In genomic region chr16:79949417-79949816, GRCh38 we compare ENCODE assay signal across 33 cellular contexts.
"Had no signal": no experiment of that assay in that cellular context is flagged by ENCODE, and none has a peak within 500 bp of the region (broad histone marks: within the 10 kb centered on the region; RNA-seq: fewer than 3 reads in every experiment).

No MANE protein-coding gene starts in this region.

- H3K36me3 ChIP-seq: SJCRH30 had no signal

- H3K9me3 ChIP-seq: SJCRH30 had no signal

- FAIRE-seq: RCC 7860 had no signal

- H3K4me1 ChIP-seq: SJCRH30 had no signal

- H2AFZ ChIP-seq: PC-9 had no signal

- H3K4me3 ChIP-seq: PC-9, SJCRH30, SK-N-MC had no signal

- H3K4me2 ChIP-seq: PC-9 had no signal

- DNase-seq: NCI-H1048, NCI-H1092 treated with DMSO at 0.1 percent for 48 hours, NCI-H1105 treated with DMSO at 0.1 percent for 48 hours, NCI-H1417, NCI-H1436, NCI-H146, NCI-H1694, NCI-H187, NCI-H1930, NCI-H2029 treated with DMSO at 0.1 percent for 48 hours, NCI-H2081 treated with DMSO at 0.1 percent for 48 hours, NCI-H2107, NCI-H2171, NCI-H226, NCI-H446 treated with DMSO at 0.1 percent for 48 hours, NCI-H510A, NCI-H524, NCI-H526, NCI-H69, NCI-H748 treated with DMSO at 0.1 percent for 48 hours, NCI-H82, PC-9, SHP77, SIG-M5, SJCRH30, T-cell, T-helper 17 cell had no signal

- ATAC-seq: Panc1, Right ventricle myocardium inferior, SK-N-SH treated with all-trans-retinoic acid at 6 μM for 48 hours, T-cell, T-helper 17 cell had no signal

- H3K27me3 ChIP-seq: SJCRH30 had no signal

- H3K27ac ChIP-seq: PC-9, RWPE1, SJCRH30, SK-N-MC had no signal
